In the genomic region with DNA sequence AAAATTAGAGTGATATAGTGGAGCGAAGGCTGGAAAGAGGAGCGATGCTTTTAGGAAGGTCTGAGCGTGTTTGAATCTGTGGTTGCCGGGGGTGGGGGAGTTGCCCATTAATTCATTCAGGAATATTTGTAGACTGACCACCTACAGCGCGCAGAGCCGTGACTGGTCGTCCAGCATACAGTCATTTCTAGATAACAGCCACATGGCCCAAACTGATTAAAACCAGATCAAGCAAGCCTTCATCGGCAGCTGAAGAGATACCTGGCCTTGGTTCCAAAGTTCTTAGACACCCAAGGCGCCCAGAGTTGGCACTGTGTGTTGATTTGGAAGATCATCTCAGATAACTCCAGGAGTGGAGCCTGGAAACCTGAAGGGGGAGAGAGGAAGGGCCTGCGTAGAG, we compare ENCODE assay signal across 13 cellular contexts. TPM values are rescaled to one million over a fixed set of nuclear protein-coding genes. Genes with fewer than 3 reads are reported as not detected.
A peak's percentile ranks its signal among the peaks of the same experiment; 100 is the strongest.
DNase-seq lines count a peak whose midpoint lies in the region; TF ChIP-seq lines count a peak whose summit lies in the region.
"Had no signal": no experiment of that assay in that cellular context is flagged by ENCODE, and none has a peak within 500 bp of the region (broad histone marks: within the 10 kb centered on the region; RNA-seq: fewer than 3 reads in every experiment).

No MANE protein-coding gene starts in this region.

- no peak overlapping the region for H4K91ac ChIP-seq in mesenchymal stem cell (ENCODE audit: low read length)

- no peak overlapping the region for H2BK15ac ChIP-seq in mesenchymal stem cell (ENCODE audit: low read depth, poor library complexity, severe bottlenecking)

- H3K4ac ChIP-seq in mesenchymal stem cell (ENCODE audit: low read depth in 1 of 2, low read length in 2 of 2): no peak overlapping the region

- CTCF ChIA-PET in activated CD4-positive, alpha-beta memory T cell treated with anti-CD3 and anti-CD28 coated beads for 36 hours (lab: Charles Lee): no interaction called here

- peaks cover 40% of the 10 kb centered on the region for H3K27me3 Mint-ChIP-seq in activated CD4-positive, alpha-beta memory T cell treated with anti-CD3 and anti-CD28 coated beads for 36 hours

- peaks cover 24% of the 10 kb centered on the region for H3K79me1 ChIP-seq in mesenchymal stem cell (replicated peaks; ENCODE audit: low read length, poor library complexity, severe bottlenecking)

- H3K9me3 ChIP-seq in NT2/D1 (ENCODE audit: insufficient read depth, low read length) (no peaks in the 10 kb centered on the region), mesenchymal stem cell (ENCODE audit: control insufficient read depth, low read length) (no peaks in the 10 kb centered on the region), tibial nerve (no peaks in the 10 kb centered on the region)

- TF ChIP-seq CTCF in cardiac fibroblast (IDR thresholded peaks at IDR 0.05; ENCODE audit: low read depth, low read length): no peak
- no peak for TF ChIP-seq CTCF in tibial nerve (IDR thresholded peaks at IDR 0.05)

- H3K14ac ChIP-seq in mesenchymal stem cell (ENCODE audit: low read length in 2 of 2): no peak overlapping the region

- H3K27me3 ChIP-seq in NT2/D1 (ENCODE audit: insufficient read depth, insufficient read length) (peaks cover 18% of the 10 kb centered on the region), mesenchymal stem cell (ENCODE audit: control insufficient read depth in 1 of 2, insufficient read depth in 1 of 2, low read length in 2 of 2) (peaks cover 0 to 22% of the 10 kb centered on the region in 2 experiments), tibial nerve (peaks cover 0 to 7% of the 10 kb centered on the region in 2 donors)
- H3K27me3 ChIP-seq: brain microvascular endothelial cell had no signal

- H3K9me3 Mint-ChIP-seq in activated CD4-positive, alpha-beta memory T cell treated with anti-CD3 and anti-CD28 coated beads for 36 hours: no peaks in the 10 kb centered on the region

- no peak overlapping the region for H3K27ac ChIP-seq in mesenchymal stem cell (ENCODE audit: low read length, poor library complexity, severe bottlenecking)
- H3K27ac ChIP-seq in tibial nerve: peak overlapping the region in 2 of 4 donors; percentile 91 to 95
- H3K27ac ChIP-seq: brain microvascular endothelial cell, VCaP had no signal

- peak overlapping the region; percentile 36 for H3K9ac ChIP-seq in NT2/D1 (ENCODE audit: insufficient read length, low read depth)
- peak overlapping the region; percentile 77 for H3K9ac ChIP-seq in mesenchymal stem cell (ENCODE audit: low read length)

- H4K8ac ChIP-seq in mesenchymal stem cell (ENCODE audit: low read length): no peak overlapping the region

- H3K36me3 ChIP-seq in NT2/D1 (ENCODE audit: insufficient read depth, insufficient read length, low read length) (peaks cover 5% of the 10 kb centered on the region), mesenchymal stem cell (ENCODE audit: control insufficient read depth in 1 of 2, insufficient read depth in 2 of 2, low read depth in 1 of 2, low read length in 2 of 2) (no peaks in the 10 kb centered on the region), tibial nerve (no peaks in the 10 kb centered on the region)
- H3K36me3 ChIP-seq: brain microvascular endothelial cell had no signal

- H3K4me2 ChIP-seq in mesenchymal stem cell (ENCODE audit: low read length, poor library complexity, severe bottlenecking): no peak overlapping the region

- H2BK120ac ChIP-seq in mesenchymal stem cell (ENCODE audit: low read depth, low read length): no peak overlapping the region

- 94% methylated on average over 11 of the region's 11 CpGs for WGBS in mesenchymal stem cell
- 66 to 75% methylated on average over 11 of the region's 11 CpGs for WGBS in tibial nerve, 2 donors

- H3K23ac ChIP-seq in mesenchymal stem cell (ENCODE audit: low read length in 2 of 2): no peak overlapping the region

- POLR2A ChIA-PET in activated CD4-positive, alpha-beta memory T cell treated with anti-CD3 and anti-CD28 coated beads for 36 hours (lab: Charles Lee): no interaction called here

- H3K4me1 Mint-ChIP-seq in activated CD4-positive, alpha-beta memory T cell treated with anti-CD3 and anti-CD28 coated beads for 36 hours (ENCODE audit: low read depth): peaks cover 5% of the 10 kb centered on the region

- H2BK5ac ChIP-seq in mesenchymal stem cell (ENCODE audit: low read depth, low read length, poor library complexity, severe bottlenecking): no peak overlapping the region

- H2BK12ac ChIP-seq in mesenchymal stem cell (ENCODE audit: low read length in 2 of 2): no peak overlapping the region

- no peaks in the 10 kb centered on the region for H3K36me3 Mint-ChIP-seq in activated CD4-positive, alpha-beta memory T cell treated with anti-CD3 and anti-CD28 coated beads for 36 hours

- H3K4me3 Mint-ChIP-seq in activated CD4-positive, alpha-beta memory T cell treated with anti-CD3 and anti-CD28 coated beads for 36 hours: no peak overlapping the region

- H2AK5ac ChIP-seq in mesenchymal stem cell (ENCODE audit: low read length, severe bottlenecking): no peak overlapping the region

- intact Hi-C loops in activated CD4-positive, alpha-beta memory T cell treated with anti-CD3 and anti-CD28 coated beads for 36 hours (cut with micrococcal nuclease): no loop called here

- H3K27ac Mint-ChIP-seq in activated CD4-positive, alpha-beta memory T cell treated with anti-CD3 and anti-CD28 coated beads for 36 hours: no peak overlapping the region

- TF ChIP-seq POLR2A in tibial nerve (IDR thresholded peaks at IDR 0.05): no peak

- no peak for TF ChIP-seq EP300 in tibial nerve (IDR thresholded peaks at IDR 0.05)

- DNase-seq in NT2/D1 (ENCODE audit: low read depth, low spot score): no peak
- DNase-seq in cardiac fibroblast (ENCODE audit: low read depth in 2 of 2): peak; percentile 21 to 25
- DNase-seq in mesenchymal stem cell: no peak
- no peak for DNase-seq in tibial nerve (ENCODE audit: low spot score in 2 of 2)
- no peak for DNase-seq in NK-92 (lab: John Stamatoyannopoulos, UW; ENCODE audit: unreplicated experiment)
- no peak for DNase-seq in midbrain (lab: John Stamatoyannopoulos, UW)
- no peak for DNase-seq in activated CD4-positive, alpha-beta memory T cell treated with anti-CD3 and anti-CD28 coated beads for 36 hours
- DNase-seq in NCI-H2081 (lab: John Stamatoyannopoulos, UW): no peak
- DNase-seq: activated T-cell treated with anti-CD3 and anti-CD28 coated beads for 4 hours; brain microvascular endothelial cell; left cardiac atrium; stimulated activated CD4-positive, alpha-beta T cell treated with anti-CD3 and anti-CD28 coated beads, Interleukin-4, amount 100 ng/mL, for 4 hours had no signal

- H3K4me3 ChIP-seq in NT2/D1 (ENCODE audit: insufficient read length, low read depth) (no peak overlapping the region), cardiac fibroblast (replicated peaks in 1 of 2; ENCODE audit: low read depth in 2 of 2, low read length in 2 of 2) (peak overlapping the region in 1 of 2 donors; percentile 81), mesenchymal stem cell (ENCODE audit: insufficient read depth in 1 of 2, low read depth in 1 of 2, low read length in 2 of 2) (peak overlapping the region in 1 of 2 experiments; percentile 81), tibial nerve (peak overlapping the region; percentile 13 to 99 (median 68))

- H3K4me1 ChIP-seq in NT2/D1 (ENCODE audit: insufficient read depth, insufficient read length) (no peaks in the 10 kb centered on the region), mesenchymal stem cell (ENCODE audit: control insufficient read depth, insufficient read depth, low read depth, low read length) (peaks cover 6% of the 10 kb centered on the region), tibial nerve (peaks cover 0 to 38% (median 2%) of the 10 kb centered on the region in 4 donors)

- H3K18ac ChIP-seq in mesenchymal stem cell (ENCODE audit: low read depth in 1 of 2, low read length in 2 of 2): no peak overlapping the region

- no peak overlapping the region for H2AFZ ChIP-seq in mesenchymal stem cell (ENCODE audit: low read depth, low read length)

RNA-seq across cellular contexts. Expression of gene PROSER2, which starts 1.7 kb away (rescaled TPM):
- polyA plus RNA-seq in mesenchymal stem cell (2013, experiment 1 of 2): 1.7 TPM
- 2.0 TPM for polyA plus RNA-seq in mesenchymal stem cell (2013, experiment 2 of 2)
- total RNA-seq in tibial nerve: 10 to 100 TPM; 71.1 to 98.4 (median 75.6) TPM
- under 1 TPM; 0.24 to 0.31 TPM for total RNA-seq in activated CD4-positive, alpha-beta memory T cell treated with anti-CD3 and anti-CD28 coated beads for 36 hours

Comparison
In these comparisons a context has a peak if more than half of its experiments do, and no peak if none do; other contexts are left out.
1. DNase-seq: peak in cardiac fibroblast (2 of 2); none in NT2/D1 (single experiment), mesenchymal stem cell (single experiment), tibial nerve (0 of 2), NK-92 (single experiment), midbrain (single experiment), activated CD4-positive, alpha-beta memory T cell treated with anti-CD3 and anti-CD28 coated beads for 36 hours (single experiment) and NCI-H2081 (0 of 2).
2. RNA of gene PROSER2, which starts 1.7 kb away (total RNA-seq): 71.1 to 98.4 TPM in tibial nerve; 0.24 to 0.31 TPM in activated CD4-positive, alpha-beta memory T cell treated with anti-CD3 and anti-CD28 coated beads for 36 hours; every median in the first group is over 10 times any median in the second.